In the genomic region with DNA sequence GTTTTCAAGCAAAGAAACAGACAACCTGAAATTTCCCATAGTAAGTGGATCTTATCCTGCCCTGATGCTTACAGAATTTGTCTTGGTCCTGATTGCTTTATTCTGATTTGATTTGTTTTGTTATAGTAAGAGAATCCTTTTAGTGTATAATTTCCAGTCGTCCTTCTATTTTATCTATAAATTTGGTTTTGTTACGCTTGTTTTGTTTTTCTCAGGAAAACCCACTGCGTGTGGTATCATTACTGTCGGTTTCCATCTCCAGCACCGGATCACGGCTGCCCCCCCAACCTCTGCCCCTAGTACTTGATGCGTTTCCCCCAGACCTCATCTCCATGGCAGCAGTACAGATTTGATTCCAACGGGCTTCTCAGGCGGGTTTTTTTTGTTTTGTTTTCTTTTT, we compare ENCODE assay signal across 6 cellular contexts.
"Had no signal": no experiment of that assay in that cellular context is flagged by ENCODE, and none has a peak within 500 bp of the region (broad histone marks: within the 10 kb centered on the region; RNA-seq: fewer than 3 reads in every experiment).

No MANE protein-coding gene starts in this region.

- ATAC-seq: HepG2 had no signal

- H3K27ac ChIP-seq: HL-60 had no signal

- FAIRE-seq: HepG2, HTR-8/SVneo had no signal

- DNase-seq: IMR-90, KBM-7, KG1 had no signal
